Comparison of ENCODE assay signal across 24 cellular contexts in genomic region chr6:52160468-52161104, GRCh38. TPM values are rescaled to one million over a fixed set of nuclear protein-coding genes. Genes with fewer than 3 reads are reported as not detected.
"Had no signal": no experiment of that assay in that cellular context is flagged by ENCODE, and none has a peak within 500 bp of the region (broad histone marks: within the 10 kb centered on the region; RNA-seq: fewer than 3 reads in every experiment).

No MANE protein-coding gene starts in this region.

- ATAC-seq: left lung, right cardiac atrium had no signal

- H3K4me3 ChIP-seq: left lung, smooth muscle cell, thoracic aorta had no signal

- H3K36me3 ChIP-seq: left lung, thoracic aorta, WERI-Rb-1 had no signal

- H3K4me2 ChIP-seq: SK-N-SH, smooth muscle cell had no signal

- H3K27ac Mint-ChIP-seq: brain, memory B cell, nephron, progenitor cell of endocrine pancreas had no signal

- H3K9me3 Mint-ChIP-seq: central memory CD8-positive, alpha-beta T cell had no signal

- H3K27ac ChIP-seq: left lung, thoracic aorta, WERI-Rb-1 had no signal

- H3K36me3 Mint-ChIP-seq: brain, memory B cell had no signal

- H3K9me2 ChIP-seq: SK-N-SH had no signal

- H3K9ac ChIP-seq: SK-N-SH had no signal

- H3K9me3 ChIP-seq: left lung, SK-N-SH, thoracic aorta had no signal

- H3K4me3 Mint-ChIP-seq: brain; central memory CD8-positive, alpha-beta T cell; memory B cell; nephron had no signal

- H3K4me1 ChIP-seq: left lung had no signal

- DNase-seq: activated CD8-positive, alpha-beta memory T cell treated with anti-CD3 and anti-CD28 coated beads, Interleukin-2, amount 50 U/mL, for 48 hours; activated gamma-delta T cell treated with Interleukin-2 at 50 U/mL for 16 hours; amygdala; cortex of kidney; effector CD8-positive, alpha-beta T cell; islet precursor cell; left lung; occipital lobe; right cardiac atrium; SK-N-SH; stimulated activated naive CD4-positive, alpha-beta T cell treated with Interleukin-2 at 50 U/mL for 16 hours; T-helper 1 cell; WERI-Rb-1 had no signal

RNA-seq across cellular contexts. Expression of gene IL17A, which starts 25.6 kb away (rescaled TPM):
- total RNA-seq: fibroblast of lung, frontal cortex, left lung, mucosa of gallbladder, occipital lobe, progenitor cell of endocrine pancreas, right cardiac atrium, smooth muscle cell, thoracic aorta, ureter had no signal
- polyA plus RNA-seq: fibroblast of lung, right cardiac atrium, SK-N-SH, smooth muscle cell had no signal
